In genomic region chr5:3460416-3460815, GRCh38 we compare ENCODE assay signal across 27 cellular contexts.
"Had no signal": no experiment of that assay in that cellular context is flagged by ENCODE, and none has a peak within 500 bp of the region (broad histone marks: within the 10 kb centered on the region; RNA-seq: fewer than 3 reads in every experiment).

No MANE protein-coding gene starts in this region.

- DNase-seq: stimulated activated CD4-positive, alpha-beta T cell treated with anti-CD3 and anti-CD28 coated beads, Interleukin-2, amount 100 ng/mL, for 48 hours; stimulated activated CD4-positive, alpha-beta T cell treated with anti-CD3 and anti-CD28 coated beads, Interleukin-4, amount 100 ng/mL, for 1 hour; stimulated activated CD4-positive, alpha-beta T cell treated with anti-CD3 and anti-CD28 coated beads, Interleukin-4, amount 100 ng/mL, for 24 hours; stimulated activated CD4-positive, alpha-beta T cell treated with anti-CD3 and anti-CD28 coated beads, Interleukin-4, amount 100 ng/mL, for 4 hours; stimulated activated CD8-positive, alpha-beta memory T cell treated with anti-CD3 and anti-CD28 coated beads, Interleukin-4, amount 100 ng/mL, for 48 hours; stimulated activated naive B cell treated with anti-CD40 and anti-IgM and Interleukin-4, amounts not matched to agents 10 μg/mL and 1 μg/mL and 100 μg/mL, for 72 hours; stimulated activated naive CD4-positive, alpha-beta T cell; stimulated activated naive CD4-positive, alpha-beta T cell treated with Interleukin-2 at 50 U/mL for 16 hours; stimulated activated naive CD8-positive, alpha-beta T cell treated with anti-CD3 and anti-CD28 coated beads, Interleukin-15, amount 100 ng/mL, for 72 hours; stimulated activated naive CD8-positive, alpha-beta T cell treated with anti-CD3 and anti-CD28 coated beads, Interleukin-15, Interleukin-2, amounts not matched to agents 100 U/mL and 50 U/mL, for 24 hours; stomach; substantia nigra; testis; thyroid gland; tibial artery; transverse colon; trophoblast cell; upper lobe of left lung; upper lobe of right lung; uterus had no signal

- H3K4me3 ChIP-seq: stomach, suprapubic skin, testis, thoracic aorta, thyroid gland, tibial artery, tibial nerve, transverse colon, upper lobe of left lung, upper lobe of right lung, uterus, vagina had no signal

- FAIRE-seq: urothelium cell line had no signal

- ATAC-seq: stimulated activated effector memory CD8-positive, alpha-beta T cell treated with anti-CD3 and anti-CD28 coated beads, Interleukin-12 subunit alpha, Interleukin-12 subunit beta, amount 100 ng/mL, for 72 hours; stimulated activated memory B cell treated with anti-CD40 and anti-IgM and Interleukin-4, amounts not matched to agents 10 μg/mL and 1 μg/mL and 100 μg/mL, for 72 hours; stimulated activated naive B cell treated with anti-CD40 and anti-IgM and Interleukin-4, amounts not matched to agents 10 μg/mL and 1 μg/mL and 100 μg/mL, for 72 hours; stimulated activated naive CD8-positive, alpha-beta T cell treated with anti-CD3 and anti-CD28 coated beads, Interleukin-15, amount 100 ng/mL, for 72 hours; stimulated activated naive CD8-positive, alpha-beta T cell treated with anti-CD3 and anti-CD28 coated beads, Interleukin-15, Interleukin-2, amounts not matched to agents 100 U/mL and 50 U/mL, for 24 hours; upper lobe of right lung had no signal

- H3K27me3 ChIP-seq: stomach, testis, thyroid gland, tibial artery, tibial nerve, transverse colon, upper lobe of left lung, upper lobe of right lung, uterus, vagina had no signal

- H3K9me3 ChIP-seq: suprapubic skin, testis, thoracic aorta, thyroid gland, tibial artery, tibial nerve, transverse colon, upper lobe of left lung, upper lobe of right lung, uterus, vagina had no signal

- H3K4me1 ChIP-seq: stomach, suprapubic skin, testis, thyroid gland, tibial artery, tibial nerve, transverse colon, upper lobe of left lung, upper lobe of right lung, uterus, vagina had no signal

- H3K36me3 ChIP-seq: stomach, suprapubic skin, thoracic aorta, thyroid gland, tibial artery, tibial nerve, transverse colon, upper lobe of left lung, upper lobe of right lung, uterus, vagina had no signal

- H3K27ac ChIP-seq: stomach, suprapubic skin, testis, thoracic aorta, thyroid gland, tibial artery, tibial nerve, transverse colon, upper lobe of left lung, upper lobe of right lung, uterus, vagina had no signal
